In the genomic region with DNA sequence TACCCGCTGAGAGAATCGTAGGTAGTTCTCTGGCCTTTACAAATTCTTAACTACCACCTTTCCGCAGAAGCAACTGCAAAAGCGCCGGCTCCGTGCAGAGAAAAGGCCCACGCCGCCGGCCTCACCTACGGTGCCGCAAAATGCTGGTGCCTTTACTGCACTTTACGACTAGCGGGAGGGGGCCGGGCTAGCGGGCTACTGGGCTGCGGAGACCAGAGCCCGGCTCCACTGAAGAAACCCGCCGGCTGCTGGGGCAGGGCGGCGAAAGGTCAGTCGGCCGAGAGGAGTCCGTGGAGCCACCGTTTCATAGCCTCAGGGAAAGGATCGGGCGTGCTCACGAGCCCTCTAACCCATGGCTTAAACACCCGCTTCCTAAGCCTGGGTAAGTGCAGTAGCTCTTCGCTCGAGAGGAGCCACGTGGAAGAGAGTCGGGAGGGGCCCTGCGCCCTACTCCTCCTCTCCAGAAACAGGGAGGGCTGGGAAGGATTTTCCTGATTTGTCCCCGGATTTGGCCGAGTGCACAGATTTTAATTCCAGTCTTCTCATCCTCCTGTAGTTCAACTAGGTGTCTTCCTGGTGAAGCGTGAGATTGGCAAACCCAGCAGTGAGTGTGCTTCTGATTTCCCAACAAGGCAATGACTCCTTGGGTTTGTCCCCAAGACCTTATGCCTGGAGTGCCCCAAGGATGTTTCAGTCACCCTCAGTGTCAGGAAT, we compare ENCODE assay signal across 8 cellular contexts. TPM values are rescaled to one million over a fixed set of nuclear protein-coding genes. Genes with fewer than 3 reads are reported as not detected.
DNase-seq lines count a peak whose midpoint lies in the region; ATAC-seq, FAIRE-seq and TF ChIP-seq lines count a peak whose summit lies in the region.

A gene with protein sequence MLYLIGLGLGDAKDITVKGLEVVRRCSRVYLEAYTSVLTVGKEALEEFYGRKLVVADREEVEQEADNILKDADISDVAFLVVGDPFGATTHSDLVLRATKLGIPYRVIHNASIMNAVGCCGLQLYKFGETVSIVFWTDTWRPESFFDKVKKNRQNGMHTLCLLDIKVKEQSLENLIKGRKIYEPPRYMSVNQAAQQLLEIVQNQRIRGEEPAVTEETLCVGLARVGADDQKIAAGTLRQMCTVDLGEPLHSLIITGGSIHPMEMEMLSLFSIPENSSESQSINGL (minus strand): TSS at position 105 of the 714 bp plus-strand sequence. CDS start 341 bp downstream, outside the sequence.

- H3K36me3 ChIP-seq in prostate gland (no peaks in the 10 kb centered on the region), urinary bladder (ENCODE audit: insufficient read depth) (no peaks in the 10 kb centered on the region)

- no peaks in the 10 kb centered on the region for H3K9me3 ChIP-seq in prostate gland

- ATAC-seq in HG02763 (IDR thresholded peaks at IDR 0.05; ENCODE audit: unreplicated experiment) (peak; percentile 89), left ventricle myocardium superior (peak; percentile 99)

- FAIRE-seq in GM12891 (lab: Jason Lieb, UNC), result peak; percentile 95

- TF ChIP-seq POLR2A in GM12891 (IDR thresholded peaks at IDR 0.05; ENCODE audit: low read depth, low read length) (peak; percentile 94), prostate gland (IDR thresholded peaks at IDR 0.05) (no peak)

- H3K27me3 ChIP-seq in prostate gland (replicated peaks; ENCODE audit: insufficient read depth), result no peaks in the 10 kb centered on the region

- H3K9me3 Mint-ChIP-seq in T-helper 1 cell treated with Interleukin-12 subunit alpha and Interleukin-12 subunit beta and Interleukin-4 antibody, amounts not matched to agents 30 μg/mL and 1 μg/mL, for 36 hours, result no peaks in the 10 kb centered on the region

- H3K4me1 Mint-ChIP-seq in T-helper 1 cell treated with Interleukin-12 subunit alpha and Interleukin-12 subunit beta and Interleukin-4 antibody, amounts not matched to agents 30 μg/mL and 1 μg/mL, for 36 hours (ENCODE audit: low read depth), result peaks cover 35% of the 10 kb centered on the region

- intact Hi-C loops in left ventricle myocardium superior (cut with micrococcal nuclease) (no loop called here), prostate gland (cut with DNase I) (loop anchor here (5.0 kb wide), 1 partner anchor 211 kb away; the partner anchor contains the start of gene S1PR1)

- H3K4me3 ChIP-seq in prostate gland (peak within 1 kb of the TSS; percentile 55 to 56), urinary bladder (ENCODE audit: low read depth, low read length) (peak within 1 kb of the TSS; percentile 70)

- no peaks in the 10 kb centered on the region for H3K27me3 Mint-ChIP-seq in T-helper 1 cell treated with Interleukin-12 subunit alpha and Interleukin-12 subunit beta and Interleukin-4 antibody, amounts not matched to agents 30 μg/mL and 1 μg/mL, for 36 hours (ENCODE audit: low read depth)

- H3K27ac Mint-ChIP-seq in T-helper 1 cell treated with Interleukin-12 subunit alpha and Interleukin-12 subunit beta and Interleukin-4 antibody, amounts not matched to agents 30 μg/mL and 1 μg/mL, for 36 hours, result peak within 1 kb of the TSS; percentile 98

- DNase-seq in GM12891 (ENCODE audit: insufficient read length, low spot score) (peak; percentile 39), NCI-H146 (lab: John Stamatoyannopoulos, UW) (peak; percentile 91), amygdala (lab: John Stamatoyannopoulos, UW) (peak; percentile 38 to 90 (median 80)), left ventricle myocardium superior (peak; percentile 94), prostate gland (ENCODE audit: low spot score) (peak; percentile 84)

- peak within 1 kb of the TSS; percentile 99 for H3K4me3 Mint-ChIP-seq in T-helper 1 cell treated with Interleukin-12 subunit alpha and Interleukin-12 subunit beta and Interleukin-4 antibody, amounts not matched to agents 30 μg/mL and 1 μg/mL, for 36 hours

- peak within 1 kb of the TSS; percentile 73 for H3K27ac ChIP-seq in prostate gland
- peak within 1 kb of the TSS; percentile 69 for H3K27ac ChIP-seq in urinary bladder (ENCODE audit: low read depth)

- H3K4me1 ChIP-seq in prostate gland (replicated peaks) (no peaks in the 10 kb centered on the region), urinary bladder (ENCODE audit: insufficient read depth) (peaks cover 1% of the 10 kb centered on the region)

- H3K36me3 Mint-ChIP-seq in T-helper 1 cell treated with Interleukin-12 subunit alpha and Interleukin-12 subunit beta and Interleukin-4 antibody, amounts not matched to agents 30 μg/mL and 1 μg/mL, for 36 hours (ENCODE audit: low read depth), result peaks cover 24% of the 10 kb centered on the region

- WGBS in prostate gland, result 0% methylated on average over 37 of the region's 37 CpGs
- WGBS in urinary bladder, result under 1% methylated on average over 37 of the region's 37 CpGs

- peak in 1 of 4 experiments; percentile 10 for TF ChIP-seq CTCF in prostate gland (IDR thresholded peaks at IDR 0.05)

TF ChIP-seq in GM12891, 5 proteins besides CTCF, POLR2A, EP300 and RAD21:
- TF ChIP-seq SPI1 (IDR thresholded peaks at IDR 0.05; ENCODE audit: low read depth, low read length) (no peak), POU2F2 (IDR thresholded peaks at IDR 0.05; ENCODE audit: low read depth, low read length) (peak; percentile 79), PAX5 (IDR thresholded peaks at IDR 0.05; ENCODE audit: insufficient read depth, low read length, severe bottlenecking) (no peak), TAF1 (IDR thresholded peaks at IDR 0.05; ENCODE audit: low read depth, low read length) (peak; percentile 94), POLR2AphosphoS5 (IDR thresholded peaks at IDR 0.05; ENCODE audit: low read depth, low read length) (peak; percentile 96)
TF ChIP-seq in GM12891: peak in this region for 3.

RNA-seq across cellular contexts. Expression of the gene that starts here (rescaled TPM):
- polyA plus RNA-seq in GM12891 (2012; ENCODE audit: low read depth, missing spikeins), result 52.4 TPM
- total RNA-seq in left ventricle myocardium superior, result 36.9 TPM
- 10 to 100 TPM; 17.2 to 39.0 TPM for total RNA-seq in prostate gland
- total RNA-seq in urinary bladder, result 36.4 TPM
- polyA plus RNA-seq in urinary bladder, result 23.9 TPM

Comparison
In these comparisons a context has a peak if more than half of its experiments do, and no peak if none do; other contexts are left out.
1. Peak in every context shown above with its lines: DNase-seq, ATAC-seq, H3K4me3 ChIP-seq and H3K27ac ChIP-seq.
2. DNase-seq: peak in every context shown above with its lines; median percentile 94 in left ventricle myocardium superior; 91 in NCI-H146; 84 in prostate gland; 80 in amygdala; 39 in GM12891.